8 cellular contexts compared by ENCODE assay signal in genomic region chr2:69830045-69830905, GRCh38. TPM values are rescaled to one million over a fixed set of nuclear protein-coding genes. Genes with fewer than 3 reads are reported as not detected.
A peak's percentile ranks its signal among the peaks of the same experiment; 100 is the strongest.
DNase-seq lines count a peak whose midpoint lies in the region; ATAC-seq, FAIRE-seq and TF ChIP-seq lines count a peak whose summit lies in the region.

No MANE protein-coding gene starts in this region.

- TF ChIP-seq POLR2A in H54 (IDR thresholded peaks at IDR 0.05; ENCODE audit: low read depth, low read length): no peak
- TF ChIP-seq POLR2A in lower leg skin (IDR thresholded peaks at IDR 0.05): no peak

- FAIRE-seq in H54 (lab: Jason Lieb, UNC): no peak

- peak overlapping the region; percentile 77 for H3K4me3 ChIP-seq in LNCaP clone FGC (ENCODE audit: low read depth, low read length)
- H3K4me3 ChIP-seq in coronary artery: peak overlapping the region; percentile 84
- peak overlapping the region; percentile 84 for H3K4me3 ChIP-seq in lower leg skin (ENCODE audit: low read depth, poor library complexity, severe bottlenecking)

- intact Hi-C loops in lower leg skin (cut with DNase I; ENCODE audit: low total_unique reads): no loop called here

- no peaks in the 10 kb centered on the region for H3K9me3 ChIP-seq in ES-I3 (ENCODE audit: control insufficient read depth, insufficient read depth, low read length)

- peaks cover 7% of the 10 kb centered on the region; the same call in 1 of the 2 replicates for H3K4me1 ChIP-seq in ES-I3 (ENCODE audit: insufficient read depth, low read length)

- peak overlapping the region; percentile 78 for H3K9ac ChIP-seq in ES-I3 (ENCODE audit: low read depth, low read length)

- DNase-seq in H54 (ENCODE audit: insufficient read length, low spot score) (peak; percentile 23), LNCaP clone FGC (ENCODE audit: low read depth) (no peak), coronary artery (ENCODE audit: low spot score) (no peak), lower leg skin (ENCODE audit: low spot score in 2 of 2) (peak; percentile 32 to 90), hippocampal formation (lab: John Stamatoyannopoulos, UW) (no peak)
- peak; percentile 19 for DNase-seq in stimulated activated CD8-positive, alpha-beta memory T cell treated with anti-CD3 and anti-CD28 coated beads, Interleukin-12 subunit alpha, Interleukin-12 subunit beta, amount 100 ng/mL, for 4 hours (ENCODE audit: low read depth)

- no peaks in the 10 kb centered on the region for H3K36me3 ChIP-seq in ES-I3 (ENCODE audit: insufficient read depth, low read length)

- WGBS in lower leg skin, 2 donors: 1% methylated on average over 37 to 42 of the region's 45 CpGs

- TF ChIP-seq CTCF in LNCaP clone FGC (IDR thresholded peaks at IDR 0.05; ENCODE audit: control insufficient read depth, extremely low read depth, insufficient read depth) (no peak), coronary artery (IDR thresholded peaks at IDR 0.05) (no peak), lower leg skin (IDR thresholded peaks at IDR 0.05) (no peak)

- peak; percentile 14 to 18 for ATAC-seq in activated CD4-positive, CD25-positive, alpha-beta regulatory T cell treated with anti-CD3 and anti-CD28 coated beads, Interleukin-2, amount 50 U/mL, for 24 hours

- peak overlapping the region; percentile 96 for H3K27ac ChIP-seq in coronary artery

RNA-seq across cellular contexts. Expression of gene GMCL1, which starts 0.8 kb away (rescaled TPM):
- 10 to 100 TPM; 10.2 to 15.6 (median 12.1) TPM for total RNA-seq in lower leg skin

Comparison
In these comparisons a context has a peak if more than half of its experiments do, and no peak if none do; other contexts are left out.
1. DNase-seq: peak in H54 (single experiment), lower leg skin (2 of 2) and stimulated activated CD8-positive, alpha-beta memory T cell treated with anti-CD3 and anti-CD28 coated beads, Interleukin-12 subunit alpha, Interleukin-12 subunit beta, amount 100 ng/mL, for 4 hours (single experiment); none in LNCaP clone FGC (single experiment), coronary artery (single experiment) and hippocampal formation (0 of 2).
2. Peak in every context shown above with its lines, with median percentiles within 50 percentile points of each other: H3K4me3 ChIP-seq.